In the genomic region with DNA sequence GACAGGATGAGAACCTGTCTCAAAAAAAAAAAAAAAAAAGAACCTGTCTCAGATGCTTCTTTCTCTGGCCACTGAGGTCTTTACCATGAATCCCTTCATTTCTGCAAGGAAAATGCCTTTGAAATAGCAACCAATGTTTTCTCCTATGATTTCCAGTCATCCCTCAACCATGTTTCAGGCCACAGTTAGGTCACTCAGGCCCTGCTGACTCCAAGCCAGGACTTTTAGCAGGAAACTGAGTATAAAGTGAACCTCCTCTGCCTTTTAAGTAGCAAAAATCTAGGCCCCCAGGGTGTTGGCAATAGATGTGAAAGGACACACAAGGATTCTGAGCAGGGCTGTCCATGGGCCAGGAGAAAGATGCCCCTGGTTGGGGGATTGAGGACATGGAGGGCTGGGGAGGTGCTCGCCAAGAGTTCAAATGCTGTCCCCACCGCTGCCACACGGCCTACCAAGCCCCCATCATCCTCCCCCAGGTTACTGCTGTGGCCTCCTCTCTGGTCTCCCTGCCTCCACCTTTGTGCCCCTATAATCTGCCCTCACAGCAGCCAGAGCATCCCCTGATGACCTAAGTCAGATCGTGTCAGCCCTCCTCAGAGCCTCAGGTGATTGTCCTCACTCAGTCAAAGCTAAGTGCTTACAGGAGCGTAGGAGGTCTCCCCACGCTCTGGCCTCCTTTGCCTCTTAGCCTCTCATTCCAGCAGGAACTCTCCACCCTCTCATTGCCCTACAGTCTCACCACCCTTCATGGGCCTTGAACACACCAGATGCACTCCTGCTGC, we compare ENCODE assay signal across 22 cellular contexts. TPM values are rescaled to one million over a fixed set of nuclear protein-coding genes. Genes with fewer than 3 reads are reported as not detected.
DNase-seq lines count a peak whose midpoint lies in the region; ATAC-seq, FAIRE-seq and TF ChIP-seq lines count a peak whose summit lies in the region.
"Had no signal": no experiment of that assay in that cellular context is flagged by ENCODE, and none has a peak within 500 bp of the region (broad histone marks: within the 10 kb centered on the region; RNA-seq: fewer than 3 reads in every experiment).

No MANE protein-coding gene starts in this region.

- no peaks in the 10 kb centered on the region for H3K36me3 ChIP-seq in GM23248 (ENCODE audit: low read depth)
- H3K36me3 ChIP-seq in kidney (ENCODE audit: control insufficient read depth in 1 of 2, insufficient read depth in 2 of 2, low read length in 2 of 2): no peaks in the 10 kb centered on the region
- H3K36me3 ChIP-seq: gastrocnemius medialis, right atrium auricular region had no signal

- FAIRE-seq in kidney (lab: Jason Lieb, UNC): no peak
- FAIRE-seq: endometrium had no signal

- TF ChIP-seq CTCF in chondrocyte (IDR thresholded peaks at IDR 0.05) (no peak), kidney (IDR thresholded peaks at IDR 0.05; ENCODE audit: borderline replicate concordance, extremely low read depth, insufficient read depth) (no peak), type B pancreatic cell (conservative IDR thresholded peaks at IDR 0.05) (no peak)

- H3K27ac ChIP-seq in GM23248 (peak overlapping the region; percentile 96), kidney (ENCODE audit: low read depth in 2 of 2, low read length in 2 of 2) (no peak overlapping the region)
- H3K27ac ChIP-seq: coronary artery, gastrocnemius medialis, right atrium auricular region had no signal

- H2AFZ ChIP-seq in GM23248: no peak overlapping the region

- H3K9me2 ChIP-seq in GM23248 (ENCODE audit: insufficient read depth): no peaks in the 10 kb centered on the region

- H3K36me3 Mint-ChIP-seq in chondrocyte (ENCODE audit: low read depth) (peaks cover 2% of the 10 kb centered on the region), type B pancreatic cell (no peaks in the 10 kb centered on the region)
- peaks cover 0 to 12% (median 2%) of the 10 kb centered on the region in 3 donors for H3K36me3 Mint-ChIP-seq in naive thymus-derived CD8-positive, alpha-beta T cell
- H3K36me3 Mint-ChIP-seq: brain; CD8-positive, alpha-beta T cell had no signal

- H3K4me2 ChIP-seq in GM23248 (ENCODE audit: unreplicated experiment): peak overlapping the region; percentile 89

- H4K20me1 ChIP-seq in GM23248 (ENCODE audit: insufficient read depth): no peaks in the 10 kb centered on the region

- in situ Hi-C loops in GM23248 (cut with MboI): no loop called here

- H3K9me3 ChIP-seq in GM23248 (ENCODE audit: low read depth) (no peaks in the 10 kb centered on the region), kidney (ENCODE audit: control insufficient read depth in 1 of 2, low read length in 2 of 2) (peaks cover 0 to 3% of the 10 kb centered on the region in 2 donors)

- peaks cover 50% of the 10 kb centered on the region for H3K4me1 ChIP-seq in GM23248 (ENCODE audit: insufficient read depth)
- H3K4me1 ChIP-seq in kidney (ENCODE audit: control insufficient read depth in 1 of 2, insufficient read depth in 1 of 2, low read depth in 1 of 2, low read length in 2 of 2): no peaks in the 10 kb centered on the region
- H3K4me1 ChIP-seq: gastrocnemius medialis, right atrium auricular region had no signal

- POLR2A ChIA-PET in naive thymus-derived CD8-positive, alpha-beta T cell (lab: Charles Lee): interaction anchor here (0.5 kb wide), 1 partner anchor 25 kb away, joined by 3 read pairs; no protein-coding TSS in a partner anchor

- intact Hi-C loops in kidney (cut with DNase I): no loop called here

- DNase-seq in AG08395 (ENCODE audit: low spot score) (peak; percentile 29), GM23248 (peak; percentile 79), chondrocyte (ENCODE audit: low spot score) (peak; percentile 52), kidney (peak; percentile 43), type B pancreatic cell (ENCODE audit: extremely low spot score, unreplicated experiment) (no peak), activated gamma-delta T cell (lab: John Stamatoyannopoulos, UW) (no peak), left lobe of liver (ENCODE audit: low spot score) (no peak)
- DNase-seq in naive thymus-derived CD8-positive, alpha-beta T cell: no peak
- DNase-seq: activated naive CD8-positive, alpha-beta T cell treated with anti-CD3 and anti-CD28 coated beads, Interleukin-2, amount 10 ng/mL, durations not matched to agents 7 days and 5 days; CD8-positive, alpha-beta T cell; DMS79; gastrocnemius medialis; NCI-H1105 treated with DMSO at 0.1 percent for 48 hours; NCI-H510A treated with DMSO at 0.1 percent for 48 hours; T1000 had no signal

- no peak overlapping the region for H3K4me3 Mint-ChIP-seq in chondrocyte (ENCODE audit: unreplicated experiment)
- H3K4me3 Mint-ChIP-seq in type B pancreatic cell: no peak overlapping the region
- no peak overlapping the region for H3K4me3 Mint-ChIP-seq in naive thymus-derived CD8-positive, alpha-beta T cell
- H3K4me3 Mint-ChIP-seq: activated naive CD8-positive, alpha-beta T cell treated with anti-CD3 and anti-CD28 coated beads, Interleukin-2, amount 10 ng/mL, durations not matched to agents 7 days and 5 days; brain; CD8-positive, alpha-beta T cell had no signal

- no peaks in the 10 kb centered on the region for H3K4me1 Mint-ChIP-seq in chondrocyte (ENCODE audit: low read depth)
- H3K4me1 Mint-ChIP-seq in type B pancreatic cell (ENCODE audit: unreplicated experiment): peaks cover 19% of the 10 kb centered on the region
- H3K4me1 Mint-ChIP-seq in naive thymus-derived CD8-positive, alpha-beta T cell: no peaks in the 10 kb centered on the region
- H3K4me1 Mint-ChIP-seq: activated naive CD8-positive, alpha-beta T cell treated with anti-CD3 and anti-CD28 coated beads, Interleukin-2, amount 10 ng/mL, durations not matched to agents 7 days and 5 days had no signal

- WGBS in GM23248 (ENCODE audit: low coverage in 1 of 2, low lambda C conversion rate in 2 of 2, missing lambda C conversion rate in 2 of 2), 2 experiments: 90% methylated on average over 4 to 6 of the region's 6 CpGs

- H3K27me3 Mint-ChIP-seq in chondrocyte (ENCODE audit: low read depth) (peaks cover 11% of the 10 kb centered on the region), type B pancreatic cell (peaks cover 4% of the 10 kb centered on the region)
- H3K27me3 Mint-ChIP-seq in naive thymus-derived CD8-positive, alpha-beta T cell: peaks cover 4 to 30% (median 19%) of the 10 kb centered on the region in 5 donors

- no peaks in the 10 kb centered on the region for H3K27me3 ChIP-seq in GM23248 (replicated peaks; ENCODE audit: insufficient read depth)
- H3K27me3 ChIP-seq: gastrocnemius medialis, right atrium auricular region had no signal

- ATAC-seq in left lobe of liver: no peak
- ATAC-seq in naive thymus-derived CD8-positive, alpha-beta T cell: no peak
- ATAC-seq: CD8-positive, alpha-beta T cell; gastrocnemius medialis had no signal

- no peak overlapping the region for H3K4me3 ChIP-seq in GM23248
- no peak overlapping the region for H3K4me3 ChIP-seq in kidney (ENCODE audit: low read length in 2 of 2)
- H3K4me3 ChIP-seq: coronary artery, gastrocnemius medialis, right atrium auricular region had no signal

- no peak overlapping the region for H3K27ac Mint-ChIP-seq in chondrocyte (ENCODE audit: unreplicated experiment)
- no peak overlapping the region for H3K27ac Mint-ChIP-seq in type B pancreatic cell
- peak overlapping the region in 1 of 10 donors; percentile 30 for H3K27ac Mint-ChIP-seq in naive thymus-derived CD8-positive, alpha-beta T cell
- H3K27ac Mint-ChIP-seq: CD8-positive, alpha-beta T cell had no signal

- H3F3A ChIP-seq in GM23248 (ENCODE audit: insufficient read depth): peaks cover 29% of the 10 kb centered on the region

- peak overlapping the region; percentile 26; the same call in 1 of the 2 replicates for H3K9ac ChIP-seq in GM23248
- no peak overlapping the region for H3K9ac ChIP-seq in kidney (ENCODE audit: low read length in 2 of 2)

- H3K79me2 ChIP-seq in GM23248 (ENCODE audit: insufficient read depth): no peaks in the 10 kb centered on the region

- H3K9me3 Mint-ChIP-seq in chondrocyte (ENCODE audit: low read depth): peaks cover 5% of the 10 kb centered on the region
- peaks cover 8% of the 10 kb centered on the region for H3K9me3 Mint-ChIP-seq in type B pancreatic cell
- peaks cover 0 to 12% (median 2%) of the 10 kb centered on the region in 9 donors for H3K9me3 Mint-ChIP-seq in naive thymus-derived CD8-positive, alpha-beta T cell

RNA-seq across cellular contexts. Expression of a gene that starts 54.6 kb away (rescaled TPM):
- 0.32 TPM in 1 of 2 replicates, not detected in the other for total RNA-seq in GM23248 (2014; rRNA removed; shearing (Covaris generic))
- 0.11 TPM in 1 of 2 replicates, not detected in the other for polyA plus RNA-seq in GM23248 (2016; fragmentation: Nextera tagmentation; extraction: Ambion mirVana)
- 0.19 to 0.82 TPM (median 0.47 TPM) in 3 replicates for total RNA-seq in chondrocyte
- total RNA-seq in kidney: 0.13 TPM
- polyA plus RNA-seq in kidney (ENCODE audit: insufficient read depth, low read depth, low replicate concordance): not detected
- total RNA-seq in type B pancreatic cell (ENCODE audit: low replicate concordance): 0.24 and 0.40 TPM in 2 replicates
- not detected for total RNA-seq in left lobe of liver
- under 1 TPM; 0.47 to 0.96 TPM for total RNA-seq in naive thymus-derived CD8-positive, alpha-beta T cell
- polyA plus RNA-seq in naive thymus-derived CD8-positive, alpha-beta T cell: under 1 TPM in 1 of 3 donors, not detected in 2; 0.07 TPM
- total RNA-seq: gastrocnemius medialis, HT1080, myocyte, osteoblast, right atrium auricular region had no signal

Comparison
In these comparisons a context has a peak if more than half of its experiments do, and no peak if none do; other contexts are left out.
1. DNase-seq: peak in AG08395 (single experiment), GM23248 (single experiment), chondrocyte (single experiment) and kidney (single experiment); none in type B pancreatic cell (single experiment), activated gamma-delta T cell (single experiment), left lobe of liver (single experiment) and naive thymus-derived CD8-positive, alpha-beta T cell (0 of 10).